In genomic region chr13:113907637-113908617, GRCh38 we compare ENCODE assay signal across 8 cellular contexts. TPM values are rescaled to one million over a fixed set of nuclear protein-coding genes. Genes with fewer than 3 reads are reported as not detected.
A peak's percentile ranks its signal among the peaks of the same experiment; 100 is the strongest.
DNase-seq lines count a peak whose midpoint lies in the region; FAIRE-seq lines count a peak whose summit lies in the region.

No MANE protein-coding gene starts in this region.

- H3K9ac ChIP-seq in adipocyte (ENCODE audit: low read length) (peak overlapping the region; percentile 10), mesendoderm (ENCODE audit: low read length) (no peak overlapping the region)

- no peak overlapping the region for H2BK15ac ChIP-seq in mesendoderm (replicated peaks; ENCODE audit: low read depth)

- H3K4me1 ChIP-seq in adipocyte (ENCODE audit: control insufficient read depth, insufficient read depth, low read length) = peaks cover 23% of the 10 kb centered on the region
- H3K4me1 ChIP-seq in mesendoderm (ENCODE audit: control insufficient read depth, low read depth, low read length) = no peaks in the 10 kb centered on the region

- H4K8ac ChIP-seq in mesendoderm (ENCODE audit: low read depth, low read length) = peak overlapping the region; percentile 56

- H3K27ac ChIP-seq in mesendoderm (ENCODE audit: low read depth, low read length) = no peak overlapping the region

- H3K36me3 ChIP-seq in adipocyte (ENCODE audit: control insufficient read depth, insufficient read depth, low read length, severe bottlenecking) (no peaks in the 10 kb centered on the region), mesendoderm (ENCODE audit: control insufficient read depth, insufficient read depth, low read length) (no peaks in the 10 kb centered on the region)

- H2AK5ac ChIP-seq in mesendoderm (ENCODE audit: low read length) = no peak overlapping the region

- peak; percentile 84 for DNase-seq in DMS 273 (lab: John Stamatoyannopoulos, UW; ENCODE audit: unreplicated experiment)
- DNase-seq in MV-4-11 (lab: John Stamatoyannopoulos, UW) = peak; percentile 57
- peak; percentile 37 for DNase-seq in adipocyte (ENCODE audit: low read depth)
- DNase-seq in mesendoderm = peak; percentile 24
- DNase-seq in activated naive CD4-positive, alpha-beta T cell (lab: John Stamatoyannopoulos, UW) = no peak
- no peak for DNase-seq in activated effector memory CD4-positive, alpha-beta T cell treated with anti-CD3 and anti-CD28 coated beads, Interleukin-2, amount 50 U/mL, for 16 hours
- no peak for DNase-seq in activated T-cell treated with anti-CD3 and anti-CD28 coated beads, Interleukin-2, amount 50 U/mL, for 1 hour
- DNase-seq in GM19239 (ENCODE audit: insufficient read length, low spot score) = no peak

- no peak overlapping the region for H2BK5ac ChIP-seq in mesendoderm (ENCODE audit: low read length)

- WGBS in mesendoderm (ENCODE audit: extremely low coverage, insufficient coverage, low lambda C conversion rate) = no CpG with 5 or more reads among the region's 17 CpGs

- FAIRE-seq in GM19239 (lab: Jason Lieb, UNC) = no peak

- no peak overlapping the region for H3K56ac ChIP-seq in mesendoderm (ENCODE audit: low read length)

- no peaks in the 10 kb centered on the region for H3K27me3 ChIP-seq in adipocyte (replicated peaks; ENCODE audit: control insufficient read depth, insufficient read depth, low read length)
- H3K27me3 ChIP-seq in mesendoderm (ENCODE audit: insufficient read depth, low read length, poor library complexity) = no peaks in the 10 kb centered on the region

- peaks cover 17% of the 10 kb centered on the region for H3K9me3 ChIP-seq in adipocyte (ENCODE audit: control insufficient read depth, low read length)

- no peak overlapping the region for H3K4me2 ChIP-seq in mesendoderm (ENCODE audit: low read length)

- no peak overlapping the region for H3K18ac ChIP-seq in mesendoderm (ENCODE audit: low read length)

- no peak overlapping the region for H2BK120ac ChIP-seq in mesendoderm (ENCODE audit: low read depth, low read length)

- H3K4ac ChIP-seq in mesendoderm (ENCODE audit: low read depth, low read length) = no peak overlapping the region

- H3K4me3 ChIP-seq in adipocyte (ENCODE audit: low read length) = peak overlapping the region; percentile 10
- H3K4me3 ChIP-seq in mesendoderm (ENCODE audit: low read length) = no peak overlapping the region

- no peaks in the 10 kb centered on the region for H3K79me2 ChIP-seq in mesendoderm (ENCODE audit: control insufficient read depth, insufficient read depth, low read length)

- H3K79me1 ChIP-seq in mesendoderm (ENCODE audit: low read length) = no peaks in the 10 kb centered on the region

- H3K23ac ChIP-seq in mesendoderm (ENCODE audit: low read length) = no peak overlapping the region

- no peak overlapping the region for H4K5ac ChIP-seq in mesendoderm (ENCODE audit: low read length)

RNA-seq across cellular contexts. Expression of gene GAS6, which starts 44.1 kb away (rescaled TPM):
- 3.6 TPM for polyA plus RNA-seq in mesendoderm (2013, experiment 1 of 2)
- polyA plus RNA-seq in mesendoderm (2013, experiment 2 of 2) = 3.8 TPM

Comparison
In these comparisons a context has a peak if more than half of its experiments do, and no peak if none do; other contexts are left out.
1. DNase-seq: peak in DMS 273 (single experiment), MV-4-11 (single experiment), adipocyte (single experiment) and mesendoderm (single experiment); none in activated naive CD4-positive, alpha-beta T cell (0 of 4), activated effector memory CD4-positive, alpha-beta T cell treated with anti-CD3 and anti-CD28 coated beads, Interleukin-2, amount 50 U/mL, for 16 hours (single experiment), activated T-cell treated with anti-CD3 and anti-CD28 coated beads, Interleukin-2, amount 50 U/mL, for 1 hour (single experiment) and GM19239 (single experiment).